In the genomic region with DNA sequence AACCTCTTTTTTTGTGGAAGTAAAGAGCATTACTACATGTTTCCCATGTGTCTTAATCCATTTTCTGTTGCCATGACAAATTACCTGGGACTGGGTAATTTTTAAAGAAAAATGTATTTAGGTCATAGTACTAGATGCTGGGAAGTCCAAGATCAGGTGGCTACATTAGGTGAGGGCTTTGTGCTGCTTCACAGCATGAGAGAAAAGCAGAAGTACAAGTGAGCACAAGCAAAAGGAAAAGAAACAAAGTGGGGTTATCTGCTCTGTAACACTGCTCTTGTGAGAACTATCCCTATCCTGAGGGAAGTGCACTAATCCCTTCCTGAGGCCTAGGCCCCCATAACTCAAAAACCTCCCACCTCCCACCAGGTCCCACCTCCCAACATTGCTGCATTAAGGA, we compare ENCODE assay signal across 16 cellular contexts.
A peak's percentile ranks its signal among the peaks of the same experiment; 100 is the strongest.
DNase-seq lines count a peak whose midpoint lies in the region; ATAC-seq and TF ChIP-seq lines count a peak whose summit lies in the region.
"Had no signal": no experiment of that assay in that cellular context is flagged by ENCODE, and none has a peak within 500 bp of the region (broad histone marks: within the 10 kb centered on the region; RNA-seq: fewer than 3 reads in every experiment).

No MANE protein-coding gene starts in this region.

- H3K27ac ChIP-seq in colonic mucosa, result no peak overlapping the region
- H3K27ac ChIP-seq: right atrium auricular region had no signal

- POLR2A ChIA-PET in activated B cell treated with CpG ODN at 0.5 μM for 24 hours (lab: Charles Lee), result no interaction called here

- peak overlapping the region; percentile 81 for H3K4me3 Mint-ChIP-seq in T-helper 1 cell treated with Interleukin-12 subunit alpha and Interleukin-12 subunit beta and Interleukin-4 antibody, amounts not matched to agents 30 μg/mL and 1 μg/mL, for 36 hours
- H3K4me3 Mint-ChIP-seq in activated B cell treated with CpG ODN at 0.5 μM for 24 hours (no peak overlapping the region), natural killer cell (peak overlapping the region; percentile 88)
- H3K4me3 Mint-ChIP-seq: type B pancreatic cell had no signal

- no peaks in the 10 kb centered on the region for H3K9me3 ChIP-seq in colonic mucosa
- H3K9me3 ChIP-seq: right atrium auricular region had no signal

- peaks cover 15% of the 10 kb centered on the region for H3K9me3 Mint-ChIP-seq in T-helper 1 cell treated with Interleukin-12 subunit alpha and Interleukin-12 subunit beta and Interleukin-4 antibody, amounts not matched to agents 30 μg/mL and 1 μg/mL, for 36 hours
- H3K9me3 Mint-ChIP-seq in activated B cell treated with CpG ODN at 0.5 μM for 24 hours, result no peaks in the 10 kb centered on the region
- peaks cover 4% of the 10 kb centered on the region in 2 donors for H3K9me3 Mint-ChIP-seq in natural killer cell
- H3K9me3 Mint-ChIP-seq: type B pancreatic cell had no signal

- no peak for DNase-seq in T-helper 1 cell
- no peak for DNase-seq in activated B cell treated with CpG ODN at 0.5 μM for 24 hours
- DNase-seq in natural killer cell, result no peak
- no peak for DNase-seq in colonic mucosa
- no peak for DNase-seq in globus pallidus (ENCODE audit: low spot score)
- DNase-seq: Calu3; NCI-H1092 treated with DMSO at 0.1 percent for 48 hours; NK-92 treated with Interleukin-12 subunit alpha and Interleukin-12 subunit beta, amount 100 ng/mL, for 24 hours; stimulated activated CD4-positive, alpha-beta T cell treated with anti-CD3 and anti-CD28 coated beads, Interleukin-1b, Interleukin-23, amount 100 ng/mL, for 48 hours had no signal

- peaks cover 20% of the 10 kb centered on the region for H3K36me3 Mint-ChIP-seq in T-helper 1 cell treated with Interleukin-12 subunit alpha and Interleukin-12 subunit beta and Interleukin-4 antibody, amounts not matched to agents 30 μg/mL and 1 μg/mL, for 36 hours (ENCODE audit: low read depth)
- no peaks in the 10 kb centered on the region for H3K36me3 Mint-ChIP-seq in activated B cell treated with CpG ODN at 0.5 μM for 24 hours (ENCODE audit: low read depth)
- peaks cover 8% of the 10 kb centered on the region for H3K36me3 Mint-ChIP-seq in natural killer cell
- H3K36me3 Mint-ChIP-seq: type B pancreatic cell had no signal

- peak overlapping the region; percentile 94 for H3K27ac Mint-ChIP-seq in T-helper 1 cell treated with Interleukin-12 subunit alpha and Interleukin-12 subunit beta and Interleukin-4 antibody, amounts not matched to agents 30 μg/mL and 1 μg/mL, for 36 hours
- H3K27ac Mint-ChIP-seq in activated B cell treated with CpG ODN at 0.5 μM for 24 hours (no peak overlapping the region), natural killer cell (peak overlapping the region; percentile 94 to 97)
- H3K27ac Mint-ChIP-seq: type B pancreatic cell had no signal

- CTCF ChIA-PET in activated B cell treated with CpG ODN at 0.5 μM for 24 hours (lab: Charles Lee), result no interaction called here

- H3K4me1 ChIP-seq in colonic mucosa, result no peaks in the 10 kb centered on the region
- H3K4me1 ChIP-seq: right atrium auricular region had no signal

- TF ChIP-seq CTCF in activated B cell treated with CpG ODN at 0.5 μM for 24 hours (IDR thresholded peaks at IDR 0.05) (no peak), natural killer cell (IDR thresholded peaks at IDR 0.05) (no peak), colonic mucosa (IDR thresholded peaks at IDR 0.05) (no peak)

- no peaks in the 10 kb centered on the region for H3K27me3 Mint-ChIP-seq in T-helper 1 cell treated with Interleukin-12 subunit alpha and Interleukin-12 subunit beta and Interleukin-4 antibody, amounts not matched to agents 30 μg/mL and 1 μg/mL, for 36 hours (ENCODE audit: low read depth)
- no peaks in the 10 kb centered on the region for H3K27me3 Mint-ChIP-seq in activated B cell treated with CpG ODN at 0.5 μM for 24 hours
- H3K27me3 Mint-ChIP-seq in natural killer cell (ENCODE audit: low read depth in 2 of 2), result no peaks in the 10 kb centered on the region
- H3K27me3 Mint-ChIP-seq: type B pancreatic cell had no signal

- peaks cover 64% of the 10 kb centered on the region for H3K4me1 Mint-ChIP-seq in T-helper 1 cell treated with Interleukin-12 subunit alpha and Interleukin-12 subunit beta and Interleukin-4 antibody, amounts not matched to agents 30 μg/mL and 1 μg/mL, for 36 hours (ENCODE audit: low read depth)
- peaks cover 44% of the 10 kb centered on the region for H3K4me1 Mint-ChIP-seq in activated B cell treated with CpG ODN at 0.5 μM for 24 hours
- peaks cover 64% of the 10 kb centered on the region in 2 donors for H3K4me1 Mint-ChIP-seq in natural killer cell

- peak; percentile 54 for ATAC-seq in GM19351 (IDR thresholded peaks at IDR 0.05; ENCODE audit: unreplicated experiment)
- ATAC-seq in activated B cell treated with CpG ODN at 0.5 μM for 24 hours (ENCODE audit: low read depth), result peak; percentile 45
- peak in 1 of 3 donors; percentile 52 for ATAC-seq in natural killer cell
- ATAC-seq in HG03175 (IDR thresholded peaks at IDR 0.05; ENCODE audit: unreplicated experiment), result no peak
- ATAC-seq: activated CD4-positive, CD25-positive, alpha-beta regulatory T cell treated with anti-CD3 and anti-CD28 coated beads, Interleukin-2, amount 50 U/mL, for 24 hours; HepG2 had no signal

- H3K4me3 ChIP-seq in colonic mucosa, result no peak overlapping the region
- H3K4me3 ChIP-seq: right atrium auricular region had no signal

- no peak overlapping the region for H3K9ac ChIP-seq in colonic mucosa (ENCODE audit: low read depth in 2 of 2, low read length in 2 of 2)

- H3K27me3 ChIP-seq in colonic mucosa, result no peaks in the 10 kb centered on the region
- H3K27me3 ChIP-seq: right atrium auricular region had no signal

- H3K36me3 ChIP-seq in colonic mucosa, result no peaks in the 10 kb centered on the region
- H3K36me3 ChIP-seq: right atrium auricular region had no signal

- intact Hi-C loops in activated B cell treated with CpG ODN at 0.5 μM for 24 hours (cut with micrococcal nuclease), result no loop called here
- intact Hi-C loops in natural killer cell (cut with micrococcal nuclease), result loop anchor here (5.0 kb wide), 1 partner anchor 41 kb away; no protein-coding TSS in a partner anchor
- intact Hi-C loops in colonic mucosa (cut with DNase I), result no loop called here
